In genomic region chr14:90697146-90697545, GRCh38 we compare ENCODE assay signal across 14 cellular contexts.
A peak's percentile ranks its signal among the peaks of the same experiment; 100 is the strongest.
DNase-seq lines count a peak whose midpoint lies in the region; ATAC-seq, FAIRE-seq and TF ChIP-seq lines count a peak whose summit lies in the region.
"Had no signal": no experiment of that assay in that cellular context is flagged by ENCODE, and none has a peak within 500 bp of the region (broad histone marks: within the 10 kb centered on the region; RNA-seq: fewer than 3 reads in every experiment).

No MANE protein-coding gene starts in this region.

- H3K27ac Mint-ChIP-seq in activated CD4-positive, alpha-beta T cell treated with anti-CD3 and anti-CD28 coated beads, Interleukin-2, amount 10 ng/mL, durations not matched to agents 24 days and 14 days, result no peak overlapping the region
- H3K27ac Mint-ChIP-seq: activated CD8-positive, alpha-beta memory T cell treated with anti-CD3 and anti-CD28 coated beads, Interleukin-2, amount 10 ng/mL, durations not matched to agents 7 days and 5 days; activated naive CD8-positive, alpha-beta T cell; dendritic cell treated with granulocyte-macrophage colony-stimulating factor and Interleukin-4, amounts not matched to agents 40 ng/mL and 50 ng/mL, for 4 days; natural killer cell had no signal

- H3K9me3 ChIP-seq in A549, result no peaks in the 10 kb centered on the region
- H3K9me3 ChIP-seq in OCI-LY3 (ENCODE audit: insufficient read depth, low read length), result no peaks in the 10 kb centered on the region
- H3K9me3 ChIP-seq in psoas muscle, result no peaks in the 10 kb centered on the region
- H3K9me3 ChIP-seq: MG63, spleen had no signal

- H4K20me1 ChIP-seq in OCI-LY3 (ENCODE audit: insufficient read depth, low read length), result no peaks in the 10 kb centered on the region

- no peak overlapping the region for H3K9ac ChIP-seq in OCI-LY3 (ENCODE audit: low read length)

- TF ChIP-seq POLR2A in A549 (IDR thresholded peaks at IDR 0.05; ENCODE audit: low read length), result no peak

- no peaks in the 10 kb centered on the region for H3K9me3 Mint-ChIP-seq in activated CD4-positive, alpha-beta T cell treated with anti-CD3 and anti-CD28 coated beads, Interleukin-2, amount 10 ng/mL, durations not matched to agents 24 days and 14 days
- H3K9me3 Mint-ChIP-seq: dendritic cell treated with granulocyte-macrophage colony-stimulating factor and Interleukin-4, amounts not matched to agents 40 ng/mL and 50 ng/mL, for 4 days; natural killer cell had no signal

- H3K27me3 Mint-ChIP-seq in activated CD4-positive, alpha-beta T cell treated with anti-CD3 and anti-CD28 coated beads, Interleukin-2, amount 10 ng/mL, durations not matched to agents 24 days and 14 days, result no peaks in the 10 kb centered on the region
- H3K27me3 Mint-ChIP-seq: activated CD8-positive, alpha-beta memory T cell treated with anti-CD3 and anti-CD28 coated beads, Interleukin-2, amount 10 ng/mL, durations not matched to agents 7 days and 5 days; activated naive CD8-positive, alpha-beta T cell; dendritic cell treated with granulocyte-macrophage colony-stimulating factor and Interleukin-4, amounts not matched to agents 40 ng/mL and 50 ng/mL, for 4 days had no signal

- no peaks in the 10 kb centered on the region for H3K36me3 ChIP-seq in OCI-LY3 (replicated peaks; ENCODE audit: low read depth, low read length)
- H3K36me3 ChIP-seq in psoas muscle (ENCODE audit: insufficient read depth in 1 of 2, low read depth in 1 of 2), result no peaks in the 10 kb centered on the region
- H3K36me3 ChIP-seq: MG63, spleen had no signal

- no peaks in the 10 kb centered on the region for H3K4me1 ChIP-seq in A549
- peaks cover 16% of the 10 kb centered on the region for H3K4me1 ChIP-seq in OCI-LY3 (ENCODE audit: low read length)
- peaks cover 79% of the 10 kb centered on the region for H3K4me1 ChIP-seq in psoas muscle

- H3K36me3 Mint-ChIP-seq in activated CD4-positive, alpha-beta T cell treated with anti-CD3 and anti-CD28 coated beads, Interleukin-2, amount 10 ng/mL, durations not matched to agents 24 days and 14 days (ENCODE audit: low read depth), result no peaks in the 10 kb centered on the region
- H3K36me3 Mint-ChIP-seq: activated CD8-positive, alpha-beta memory T cell treated with anti-CD3 and anti-CD28 coated beads, Interleukin-2, amount 10 ng/mL, durations not matched to agents 7 days and 5 days; activated naive CD8-positive, alpha-beta T cell; natural killer cell had no signal

- H3K4me1 Mint-ChIP-seq in activated CD4-positive, alpha-beta T cell treated with anti-CD3 and anti-CD28 coated beads, Interleukin-2, amount 10 ng/mL, durations not matched to agents 24 days and 14 days, result peaks cover 5% of the 10 kb centered on the region

- TF ChIP-seq CTCF in A549 (IDR thresholded peaks at IDR 0.05), result no peak
- TF ChIP-seq CTCF in OCI-LY3 (IDR thresholded peaks at IDR 0.05; ENCODE audit: low read depth, low read length), result no peak
- no peak for TF ChIP-seq CTCF in psoas muscle (IDR thresholded peaks at IDR 0.05)

- POLR2A ChIA-PET in A549 (lab: Yijun Ruan, JAX), result interaction anchor here (1.0 to 2.2 kb wide), 3 partner anchors 297 to 396 kb away, joined by 3 to 10 read pairs (median 6); partner anchors contain the start of gene CALM1

- peak in 1 of 2 experiments; percentile 33; a peak in 2 of 6 replicates for ATAC-seq in A549
- ATAC-seq in left ventricle myocardium superior, result peak; percentile 20
- ATAC-seq in psoas muscle, result peak in 3 of 4 donors; percentile 21 to 47 (median 36)
- ATAC-seq in activated CD4-positive, CD25-positive, alpha-beta regulatory T cell treated with anti-CD3 and anti-CD28 coated beads, Interleukin-2, amount 50 U/mL, for 24 hours, result no peak

- no peak for TF ChIP-seq EP300 in A549 (IDR thresholded peaks at IDR 0.05)

- H3K27me3 ChIP-seq in OCI-LY3 (ENCODE audit: low read depth, low read length) (no peaks in the 10 kb centered on the region), psoas muscle (ENCODE audit: insufficient read depth in 3 of 3, low read length in 2 of 3) (no peaks in the 10 kb centered on the region)
- H3K27me3 ChIP-seq: MG63, spleen had no signal

- H3K4me3 Mint-ChIP-seq in activated CD4-positive, alpha-beta T cell treated with anti-CD3 and anti-CD28 coated beads, Interleukin-2, amount 10 ng/mL, durations not matched to agents 24 days and 14 days, result no peak overlapping the region
- H3K4me3 Mint-ChIP-seq: activated CD8-positive, alpha-beta memory T cell treated with anti-CD3 and anti-CD28 coated beads, Interleukin-2, amount 10 ng/mL, durations not matched to agents 7 days and 5 days; activated naive CD8-positive, alpha-beta T cell; dendritic cell treated with granulocyte-macrophage colony-stimulating factor and Interleukin-4, amounts not matched to agents 40 ng/mL and 50 ng/mL, for 4 days; natural killer cell had no signal

- FAIRE-seq in A549 (lab: Jason Lieb, UNC), result no peak

- DNase-seq in A549 (ENCODE audit: low read depth in 1 of 2, low spot score in 1 of 2), result no peak
- DNase-seq in left ventricle myocardium superior, result no peak
- DNase-seq in psoas muscle, result no peak
- no peak for DNase-seq in NCI-H146 (lab: John Stamatoyannopoulos, UW)
- no peak for DNase-seq in NCI-H1092 (lab: John Stamatoyannopoulos, UW)
- no peak for DNase-seq in activated CD4-positive, alpha-beta T cell treated with anti-CD3 and anti-CD28 coated beads, Interleukin-2, amount 10 ng/mL, durations not matched to agents 24 days and 14 days

- no peak overlapping the region for H3K4me3 ChIP-seq in A549
- peak overlapping the region; percentile 45 for H3K4me3 ChIP-seq in OCI-LY3 (ENCODE audit: low read length)
- peak overlapping the region; percentile 29 for H3K4me3 ChIP-seq in psoas muscle
- H3K4me3 ChIP-seq: MG63, spleen had no signal

- intact Hi-C loops in left ventricle myocardium superior (cut with micrococcal nuclease), result loop anchor here (2.0 kb wide), 1 partner anchor 298 kb away; no protein-coding TSS in a partner anchor
- intact Hi-C loops in psoas muscle (cut with DNase I), result loop anchor here (1.0 to 5.0 kb wide), 4 partner anchors 298 to 395 kb away; partner anchors contain the start of gene NRDE2 (in 1 of the 2)
- intact Hi-C loops in activated CD4-positive, alpha-beta T cell treated with anti-CD3 and anti-CD28 coated beads, Interleukin-2, amount 10 ng/mL, durations not matched to agents 24 days and 14 days (cut with micrococcal nuclease), result loop anchor here (1.0 to 10.0 kb wide), 5 partner anchors 40 to 396 kb away; no protein-coding TSS in a partner anchor

- H2AFZ ChIP-seq in OCI-LY3 (ENCODE audit: low read depth, low read length), result no peak overlapping the region; the same call in 1 of the 2 replicates

- peak overlapping the region; percentile 35; the same call in 2 of the 3 replicates for H3K4me2 ChIP-seq in A549
- H3K4me2 ChIP-seq in OCI-LY3 (ENCODE audit: low read length), result peak overlapping the region; percentile 64

- no peaks in the 10 kb centered on the region for H3K79me2 ChIP-seq in OCI-LY3 (ENCODE audit: low read length)

- TF ChIP-seq RAD21 in A549 (conservative IDR thresholded peaks at IDR 0.05 in 1 of 2, IDR thresholded peaks at IDR 0.05 in 1 of 2), result no peak

- WGBS in A549 (ENCODE audit: missing lambda C conversion rate), result 71% methylated on average over 2 of the region's 2 CpGs
- 11 to 26% (median 11%) methylated on average over 2 of the region's 2 CpGs for WGBS in psoas muscle, 3 donors

- H3K27ac ChIP-seq in A549 (no peak overlapping the region), OCI-LY3 (ENCODE audit: low read length) (no peak overlapping the region), psoas muscle (peak overlapping the region; percentile 94)

- CTCF ChIA-PET in A549 (lab: Yijun Ruan, JAX), result interaction anchor here (0.6 to 6.4 kb wide), 52 partner anchors 10 to 758 kb away, joined by 3 to 79 read pairs (median 4); partner anchors contain the start of gene CALM1

TF ChIP-seq in A549, 52 proteins besides CTCF, POLR2A, EP300 and RAD21:
- no peak for TF ChIP-seq NPAS2 (CRISPR knock-in tag; IDR thresholded peaks at IDR 0.05; ENCODE audit: borderline replicate concordance)
- TF ChIP-seq, protein P1, sequence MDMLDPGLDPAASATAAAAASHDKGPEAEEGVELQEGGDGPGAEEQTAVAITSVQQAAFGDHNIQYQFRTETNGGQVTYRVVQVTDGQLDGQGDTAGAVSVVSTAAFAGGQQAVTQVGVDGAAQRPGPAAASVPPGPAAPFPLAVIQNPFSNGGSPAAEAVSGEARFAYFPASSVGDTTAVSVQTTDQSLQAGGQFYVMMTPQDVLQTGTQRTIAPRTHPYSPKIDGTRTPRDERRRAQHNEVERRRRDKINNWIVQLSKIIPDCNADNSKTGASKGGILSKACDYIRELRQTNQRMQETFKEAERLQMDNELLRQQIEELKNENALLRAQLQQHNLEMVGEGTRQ (IDR thresholded peaks at IDR 0.05), result no peak
- no peak for TF ChIP-seq HOXA7 (CRISPR knock-in tag; IDR thresholded peaks at IDR 0.05)
- TF ChIP-seq MAFK (IDR thresholded peaks at IDR 0.05; ENCODE audit: partially characterized antibody), result no peak
- TF ChIP-seq HOXB13 (CRISPR knock-in tag; IDR thresholded peaks at IDR 0.05; ENCODE audit: low read depth), result no peak
- no peak for TF ChIP-seq HOXB5 (CRISPR knock-in tag; IDR thresholded peaks at IDR 0.05)
- no peak for TF ChIP-seq PHF8 (IDR thresholded peaks at IDR 0.05; ENCODE audit: borderline replicate concordance, low read depth)
- no peak for TF ChIP-seq NFE2L2 (conservative IDR thresholded peaks at IDR 0.05; ENCODE audit: low read length)
- no peak for TF ChIP-seq CHD2 (IDR thresholded peaks at IDR 0.05; ENCODE audit: low read length, partially characterized antibody)
TF ChIP-seq in A549: peak in this region for 0.

Comparison
In these comparisons a context has a peak if more than half of its experiments do, and no peak if none do; other contexts are left out.
1. ATAC-seq: peak in left ventricle myocardium superior (single experiment) and psoas muscle (3 of 4); none in activated CD4-positive, CD25-positive, alpha-beta regulatory T cell treated with anti-CD3 and anti-CD28 coated beads, Interleukin-2, amount 50 U/mL, for 24 hours (0 of 2).